In genomic region chr1:159162511-159163265, GRCh38 we compare ENCODE assay signal across 30 cellular contexts. TPM values are rescaled to one million over a fixed set of nuclear protein-coding genes. Genes with fewer than 3 reads are reported as not detected.
A peak's percentile ranks its signal among the peaks of the same experiment; 100 is the strongest.
DNase-seq lines count a peak whose midpoint lies in the region; ATAC-seq and TF ChIP-seq lines count a peak whose summit lies in the region.
"Had no signal": no experiment of that assay in that cellular context is flagged by ENCODE, and none has a peak within 500 bp of the region (broad histone marks: within the 10 kb centered on the region; RNA-seq: fewer than 3 reads in every experiment).

No MANE protein-coding gene starts in this region.

- H3K27me3 Mint-ChIP-seq in T-helper 17 cell, result peaks cover 83% of the 10 kb centered on the region

- no peak overlapping the region for H3K27ac ChIP-seq in foreskin keratinocyte
- H3K27ac ChIP-seq: brain microvascular endothelial cell, KMS-11, left lung, ovary, right atrium auricular region had no signal

- no peak overlapping the region for H3K4me3 ChIP-seq in NB4 (ENCODE audit: low read depth, low read length)
- H3K4me3 ChIP-seq: esophagus muscularis mucosa, left lung, ovary, right atrium auricular region had no signal

- peaks cover 3% of the 10 kb centered on the region for H3K36me3 Mint-ChIP-seq in T-helper 17 cell (ENCODE audit: low read depth)
- H3K36me3 Mint-ChIP-seq: activated CD8-positive, alpha-beta memory T cell treated with anti-CD3 and anti-CD28 coated beads, Interleukin-2, amount 10 ng/mL, durations not matched to agents 7 days and 5 days; stimulated activated effector memory CD8-positive, alpha-beta T cell treated with anti-CD3 and anti-CD28 coated beads, Interleukin-12 subunit alpha, Interleukin-12 subunit beta, amount 100 ng/mL, for 72 hours; WTC11 had no signal

- no peak for ATAC-seq in T-helper 17 cell
- ATAC-seq in foreskin keratinocyte, result peak; percentile 67
- ATAC-seq in GM18505 (IDR thresholded peaks at IDR 0.05; ENCODE audit: unreplicated experiment), result no peak
- no peak for ATAC-seq in GM21786 (IDR thresholded peaks at IDR 0.05; ENCODE audit: unreplicated experiment)
- ATAC-seq: activated CD8-positive, alpha-beta memory T cell treated with anti-CD3 and anti-CD28 coated beads, Interleukin-2, amount 10 ng/mL, durations not matched to agents 7 days and 5 days; left lung; Panc1; stimulated activated effector memory CD8-positive, alpha-beta T cell treated with anti-CD3 and anti-CD28 coated beads, Interleukin-12 subunit alpha, Interleukin-12 subunit beta, amount 100 ng/mL, for 72 hours had no signal

- H3K4me1 Mint-ChIP-seq in T-helper 17 cell, result peaks cover 8% of the 10 kb centered on the region

- no peak for TF ChIP-seq CTCF in NB4 (IDR thresholded peaks at IDR 0.05; ENCODE audit: low read depth, low read length)
- TF ChIP-seq CTCF in foreskin keratinocyte (conservative IDR thresholded peaks at IDR 0.05), result no peak

- H3K9me3 ChIP-seq in T-helper 17 cell (ENCODE audit: control insufficient read depth, low read length, poor library complexity, severe bottlenecking), result no peaks in the 10 kb centered on the region
- H3K9me3 ChIP-seq: esophagus muscularis mucosa, left lung, ovary, right atrium auricular region had no signal

- H3K4me3 Mint-ChIP-seq in T-helper 17 cell, result no peak overlapping the region
- H3K4me3 Mint-ChIP-seq: activated CD8-positive, alpha-beta memory T cell treated with anti-CD3 and anti-CD28 coated beads, Interleukin-2, amount 10 ng/mL, durations not matched to agents 7 days and 5 days; activated naive CD4-positive, alpha-beta T cell treated with anti-CD3 and anti-CD28 coated beads for 36 hours; nephron; stimulated activated effector memory CD8-positive, alpha-beta T cell treated with anti-CD3 and anti-CD28 coated beads, Interleukin-12 subunit alpha, Interleukin-12 subunit beta, amount 100 ng/mL, for 72 hours; WTC11 had no signal

- TF ChIP-seq POLR2A in NB4 (IDR thresholded peaks at IDR 0.05; ENCODE audit: extremely low read depth, insufficient read length), result no peak
- no peak for TF ChIP-seq POLR2A in GM18505 (IDR thresholded peaks at IDR 0.05; ENCODE audit: borderline replicate concordance, extremely low read depth, insufficient read depth, insufficient read length)

- peaks cover 6% of the 10 kb centered on the region for H3K4me1 ChIP-seq in foreskin keratinocyte
- H3K4me1 ChIP-seq: left lung had no signal

- peaks cover 38% of the 10 kb centered on the region for H3K27me3 ChIP-seq in foreskin keratinocyte
- H3K27me3 ChIP-seq: ovary, right atrium auricular region had no signal

- DNase-seq in GF-D8 (lab: John Stamatoyannopoulos, UW), result peak; percentile 18
- peak; percentile 39 for DNase-seq in NB4 (ENCODE audit: low read depth)
- no peak for DNase-seq in T-helper 17 cell
- peak; percentile 40 to 68 for DNase-seq in foreskin keratinocyte
- DNase-seq in DMS53 (lab: John Stamatoyannopoulos, UW), result no peak
- DNase-seq in cerebellar cortex (ENCODE audit: low spot score), result no peak
- DNase-seq: activated CD4-positive, alpha-beta T cell treated with anti-CD3 and anti-CD28 coated beads, Interleukin-2, amount 50 U/mL, for 1 hour; activated CD8-positive, alpha-beta memory T cell treated with anti-CD3 and anti-CD28 coated beads, Interleukin-2, amount 10 ng/mL, durations not matched to agents 7 days and 5 days; activated naive CD4-positive, alpha-beta T cell treated with anti-CD3 and anti-CD28 coated beads for 36 hours; brain microvascular endothelial cell; C1 segment of cervical spinal cord; effector CD8-positive, alpha-beta T cell; hippocampal formation; left lung; midbrain; NCI-H2081 treated with DMSO at 0.1 percent for 48 hours; NCI-H774; ovary had no signal

- peak overlapping the region; percentile 53 for H3K27ac Mint-ChIP-seq in T-helper 17 cell
- H3K27ac Mint-ChIP-seq: activated CD8-positive, alpha-beta memory T cell treated with anti-CD3 and anti-CD28 coated beads, Interleukin-2, amount 10 ng/mL, durations not matched to agents 7 days and 5 days; activated naive CD4-positive, alpha-beta T cell treated with anti-CD3 and anti-CD28 coated beads for 36 hours; nephron; stimulated activated effector memory CD8-positive, alpha-beta T cell treated with anti-CD3 and anti-CD28 coated beads, Interleukin-12 subunit alpha, Interleukin-12 subunit beta, amount 100 ng/mL, for 72 hours; WTC11 had no signal

RNA-seq across cellular contexts. Expression of gene CADM3, which starts 8.7 kb away (rescaled TPM):
- not detected for total RNA-seq in T-helper 17 cell
- total RNA-seq in foreskin keratinocyte, result not detected in 2 replicates
- not detected in 2 replicates for polyA plus RNA-seq in foreskin keratinocyte
- total RNA-seq: activated CD8-positive, alpha-beta memory T cell treated with anti-CD3 and anti-CD28 coated beads, Interleukin-2, amount 10 ng/mL, durations not matched to agents 7 days and 5 days; activated naive CD4-positive, alpha-beta T cell treated with anti-CD3 and anti-CD28 coated beads for 36 hours; T-helper 2 cell treated with Interferon-gamma antibody and Interleukin-4, amounts not matched to agents 100 ng/mL and 5 ng/mL, for 36 hours had no signal

RNA-seq across cellular contexts. Expression of gene ACKR1, which starts 42.0 kb away (rescaled TPM):
- total RNA-seq in T-helper 17 cell (not detected), foreskin keratinocyte (not detected in 2 replicates)
- not detected in 2 replicates for polyA plus RNA-seq in foreskin keratinocyte
- total RNA-seq: activated CD8-positive, alpha-beta memory T cell treated with anti-CD3 and anti-CD28 coated beads, Interleukin-2, amount 10 ng/mL, durations not matched to agents 7 days and 5 days; activated naive CD4-positive, alpha-beta T cell treated with anti-CD3 and anti-CD28 coated beads for 36 hours; HT1080; SK-MEL-5; T-helper 2 cell treated with Interferon-gamma antibody and Interleukin-4, amounts not matched to agents 100 ng/mL and 5 ng/mL, for 36 hours had no signal

Comparison
In these comparisons a context has a peak if more than half of its experiments do, and no peak if none do; other contexts are left out.
1. DNase-seq: peak in GF-D8 (single experiment), NB4 (single experiment) and foreskin keratinocyte (2 of 2); none in T-helper 17 cell (0 of 3), DMS53 (single experiment) and cerebellar cortex (single experiment).